13 cellular contexts compared by ENCODE assay signal in genomic region chr11:23789938-23790371, GRCh38.
A peak's percentile ranks its signal among the peaks of the same experiment; 100 is the strongest.
DNase-seq lines count a peak whose midpoint lies in the region; ATAC-seq, FAIRE-seq and TF ChIP-seq lines count a peak whose summit lies in the region.
"Had no signal": no experiment of that assay in that cellular context is flagged by ENCODE, and none has a peak within 500 bp of the region (broad histone marks: within the 10 kb centered on the region; RNA-seq: fewer than 3 reads in every experiment).

No MANE protein-coding gene starts in this region.

- WGBS in mesodermal cell (ENCODE audit: insufficient coverage in 2 of 2), 2 experiments = no CpG with 5 or more reads among the region's 4 CpGs

- ATAC-seq in GM21825 (IDR thresholded peaks at IDR 0.05; ENCODE audit: unreplicated experiment) = no peak

- H3K4me3 ChIP-seq in bronchial epithelial cell (ENCODE audit: low read depth, low read length) = no peak overlapping the region
- no peak overlapping the region for H3K4me3 ChIP-seq in mesodermal cell (ENCODE audit: extremely low read depth, insufficient read depth, low read length, poor library complexity, severe bottlenecking)
- H3K4me3 ChIP-seq in MG63 = no peak overlapping the region
- H3K4me3 ChIP-seq: upper lobe of left lung had no signal

- DNase-seq in AG20443 (ENCODE audit: low spot score) (peak; percentile 23), LoVo (ENCODE audit: low spot score) (peak; percentile 62), bronchial epithelial cell (ENCODE audit: low read depth) (peak; percentile 38), MG63 (no peak), NCI-H146 (lab: John Stamatoyannopoulos, UW) (no peak), GM19239 (ENCODE audit: insufficient read length, low spot score) (no peak)
- DNase-seq: activated CD4-positive, alpha-beta T cell treated with anti-CD3 and anti-CD28 coated beads for 1 hour; activated T-cell treated with anti-CD3 and anti-CD28 coated beads, Interleukin-2, amount 50 U/mL, for 24 hours; NCI-H1092; NCI-H526 treated with DMSO at 0.1 percent for 48 hours; upper lobe of left lung had no signal

- peaks cover 8% of the 10 kb centered on the region for H3K4me1 ChIP-seq in mesodermal cell (ENCODE audit: control insufficient read depth, insufficient read depth, low read length, poor library complexity, severe bottlenecking)
- H3K4me1 ChIP-seq: upper lobe of left lung had no signal

- no peaks in the 10 kb centered on the region for H3K9me3 ChIP-seq in mesodermal cell (ENCODE audit: control insufficient read depth, low read length)
- H3K9me3 ChIP-seq in MG63 = no peaks in the 10 kb centered on the region
- H3K9me3 ChIP-seq: upper lobe of left lung had no signal

- no peaks in the 10 kb centered on the region for H3K27me3 ChIP-seq in bronchial epithelial cell (ENCODE audit: control insufficient read depth, insufficient read depth, low read length)
- H3K27me3 ChIP-seq in MG63 = no peaks in the 10 kb centered on the region
- H3K27me3 ChIP-seq: upper lobe of left lung had no signal

- H3K36me3 ChIP-seq in bronchial epithelial cell (ENCODE audit: control insufficient read depth, insufficient read depth, low read length) = no peaks in the 10 kb centered on the region
- H3K36me3 ChIP-seq in mesodermal cell (ENCODE audit: control insufficient read depth, insufficient read depth, low read length) = no peaks in the 10 kb centered on the region
- H3K36me3 ChIP-seq in MG63 = no peaks in the 10 kb centered on the region
- H3K36me3 ChIP-seq: upper lobe of left lung had no signal

- peak overlapping the region; percentile 57 for H3K27ac ChIP-seq in mesodermal cell (ENCODE audit: low read depth, low read length, severe bottlenecking)
- H3K27ac ChIP-seq: upper lobe of left lung had no signal

- FAIRE-seq in bronchial epithelial cell (lab: Jason Lieb, UNC) (peak; percentile 7), GM19239 (lab: Jason Lieb, UNC) (no peak)

- TF ChIP-seq CTCF in bronchial epithelial cell (IDR thresholded peaks at IDR 0.05; ENCODE audit: insufficient read depth, low read length, severe bottlenecking) = no peak

Comparison
In these comparisons a context has a peak if more than half of its experiments do, and no peak if none do; other contexts are left out.
1. DNase-seq: peak in AG20443 (single experiment), LoVo (single experiment) and bronchial epithelial cell (single experiment); none in MG63 (single experiment), NCI-H146 (single experiment) and GM19239 (single experiment).